In genomic region chr16:4330277-4330882, GRCh38 we compare ENCODE assay signal across 1 cellular context.
A peak's percentile ranks its signal among the peaks of the same experiment; 100 is the strongest.
TF ChIP-seq lines count a peak whose summit lies in the region.

No MANE protein-coding gene starts in this region.

TF ChIP-seq in K562, 482 proteins besides CTCF, POLR2A, EP300 and RAD21 (continued from another document and continues in another):
- TF ChIP-seq ZBTB33 (CRISPR knock-in tag; IDR thresholded peaks at IDR 0.05) (peak; percentile 60; the same call in 1 of the 2 replicates), SRF (CRISPR knock-in tag; IDR thresholded peaks at IDR 0.05) (no peak), ZNF699 (CRISPR knock-in tag; IDR thresholded peaks at IDR 0.05; ENCODE audit: insufficient replicate concordance) (no peak), ZC3H8 (IDR thresholded peaks at IDR 0.05) (no peak), IFI16 (CRISPR knock-in tag; IDR thresholded peaks at IDR 0.05) (no peak), SPI1 (IDR thresholded peaks at IDR 0.05; ENCODE audit: borderline replicate concordance, low read depth, low read length) (no peak), MCM7 (IDR thresholded peaks at IDR 0.05) (no peak), SNRNP70 (optimal IDR thresholded peaks at IDR 0.05; ENCODE audit: low read depth, low read length) (no peak), BHLHE40 (IDR thresholded peaks at IDR 0.05; ENCODE audit: low read length) (peak; percentile 33; the same call in 1 of the 2 replicates), ZNF766 (CRISPR knock-in tag; conservative IDR thresholded peaks at IDR 0.05) (no peak), OTX1 (CRISPR knock-in tag; IDR thresholded peaks at IDR 0.05) (no peak), ZKSCAN1 (IDR thresholded peaks at IDR 0.05; ENCODE audit: low read depth, low read length) (0 out of 2 replicates have a peak, but pooled peaks have one; percentile 43), NFE2 (IDR thresholded peaks at IDR 0.05; ENCODE audit: low read depth) (no peak), VEZF1 (CRISPR knock-in tag; IDR thresholded peaks at IDR 0.05) (no peak), PRPF4 (IDR thresholded peaks at IDR 0.05; ENCODE audit: insufficient read depth, low read depth, low read length, poor library complexity, severe bottlenecking) (no peak), SRSF7 (optimal IDR thresholded peaks at IDR 0.05; ENCODE audit: low read depth, low read length) (no peak), YY1 (IDR thresholded peaks at IDR 0.05; ENCODE audit: borderline replicate concordance in 1 of 3, control insufficient read depth in 1 of 3, extremely low read depth in 1 of 3, insufficient read depth in 3 of 3, insufficient read length in 1 of 3, insufficient replicate concordance in 2 of 3, low read depth in 1 of 3, low read length in 2 of 3) (peak in 1 of 3 experiments; percentile 36), BRCA1 (IDR thresholded peaks at IDR 0.05) (no peak), BRCA1 (CRISPR knock-in tag; IDR thresholded peaks at IDR 0.05) (no peak), NCOA6 (IDR thresholded peaks at IDR 0.05) (no peak), TARDBP (IDR thresholded peaks at IDR 0.05) (no peak), MECOM (CRISPR knock-in tag; IDR thresholded peaks at IDR 0.05) (no peak), KHSRP (IDR thresholded peaks at IDR 0.05) (no peak), CSDE1 (IDR thresholded peaks at IDR 0.05) (no peak), DLX4 (CRISPR knock-in tag; IDR thresholded peaks at IDR 0.05) (no peak), TOE1 (IDR thresholded peaks at IDR 0.05; ENCODE audit: borderline replicate concordance) (no peak), TOE1 (CRISPR knock-in tag; IDR thresholded peaks at IDR 0.05; ENCODE audit: borderline replicate concordance, low read depth) (no peak), PYGO2 (tag; IDR thresholded peaks at IDR 0.05) (no peak), TAF9B (IDR thresholded peaks at IDR 0.05; ENCODE audit: partially characterized antibody) (no peak), ARID2 (IDR thresholded peaks at IDR 0.05) (peak; percentile 69; the same call in 1 of the 2 replicates), TRIM24 (IDR thresholded peaks at IDR 0.05) (no peak), ZNF175 (CRISPR knock-in tag; IDR thresholded peaks at IDR 0.05; ENCODE audit: low read depth) (no peak), EP400 (IDR thresholded peaks at IDR 0.05) (no peak), MBD1 (CRISPR knock-in tag; IDR thresholded peaks at IDR 0.05) (no peak), HMG20B (CRISPR knock-in tag; IDR thresholded peaks at IDR 0.05) (no peak), ETS2 (tag; IDR thresholded peaks at IDR 0.05; ENCODE audit: borderline replicate concordance, poor library complexity, severe bottlenecking) (no peak), CBFB (CRISPR knock-in tag; IDR thresholded peaks at IDR 0.05) (no peak), ZNF695 (CRISPR knock-in tag; IDR thresholded peaks at IDR 0.05) (no peak), PTTG1 (tag; IDR thresholded peaks at IDR 0.05; ENCODE audit: low read depth) (no peak)
- TF ChIP-seq, protein P1, sequence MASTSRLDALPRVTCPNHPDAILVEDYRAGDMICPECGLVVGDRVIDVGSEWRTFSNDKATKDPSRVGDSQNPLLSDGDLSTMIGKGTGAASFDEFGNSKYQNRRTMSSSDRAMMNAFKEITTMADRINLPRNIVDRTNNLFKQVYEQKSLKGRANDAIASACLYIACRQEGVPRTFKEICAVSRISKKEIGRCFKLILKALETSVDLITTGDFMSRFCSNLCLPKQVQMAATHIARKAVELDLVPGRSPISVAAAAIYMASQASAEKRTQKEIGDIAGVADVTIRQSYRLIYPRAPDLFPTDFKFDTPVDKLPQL (IDR thresholded peaks at IDR 0.05; ENCODE audit: extremely low read depth, insufficient read length) = no peak
- TF ChIP-seq, protein P2, sequence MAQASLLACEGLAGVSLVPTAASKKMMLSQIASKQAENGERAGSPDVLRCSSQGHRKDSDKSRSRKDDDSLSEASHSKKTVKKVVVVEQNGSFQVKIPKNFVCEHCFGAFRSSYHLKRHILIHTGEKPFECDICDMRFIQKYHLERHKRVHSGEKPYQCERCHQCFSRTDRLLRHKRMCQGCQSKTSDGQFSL (CRISPR knock-in tag; IDR thresholded peaks at IDR 0.05) = no peak
- TF ChIP-seq, protein P2 (tag; IDR thresholded peaks at IDR 0.05) = no peak
- TF ChIP-seq, protein P3, sequence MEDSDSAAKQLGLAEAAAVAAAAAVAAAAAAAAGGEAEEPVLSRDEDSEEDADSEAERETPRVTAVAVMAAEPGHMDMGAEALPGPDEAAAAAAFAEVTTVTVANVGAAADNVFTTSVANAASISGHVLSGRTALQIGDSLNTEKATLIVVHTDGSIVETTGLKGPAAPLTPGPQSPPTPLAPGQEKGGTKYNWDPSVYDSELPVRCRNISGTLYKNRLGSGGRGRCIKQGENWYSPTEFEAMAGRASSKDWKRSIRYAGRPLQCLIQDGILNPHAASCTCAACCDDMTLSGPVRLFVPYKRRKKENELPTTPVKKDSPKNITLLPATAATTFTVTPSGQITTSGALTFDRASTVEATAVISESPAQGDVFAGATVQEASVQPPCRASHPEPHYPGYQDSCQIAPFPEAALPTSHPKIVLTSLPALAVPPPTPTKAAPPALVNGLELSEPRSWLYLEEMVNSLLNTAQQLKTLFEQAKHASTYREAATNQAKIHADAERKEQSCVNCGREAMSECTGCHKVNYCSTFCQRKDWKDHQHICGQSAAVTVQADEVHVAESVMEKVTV (CRISPR knock-in tag; IDR thresholded peaks at IDR 0.05) = peak; percentile 88
- TF ChIP-seq, protein P4, sequence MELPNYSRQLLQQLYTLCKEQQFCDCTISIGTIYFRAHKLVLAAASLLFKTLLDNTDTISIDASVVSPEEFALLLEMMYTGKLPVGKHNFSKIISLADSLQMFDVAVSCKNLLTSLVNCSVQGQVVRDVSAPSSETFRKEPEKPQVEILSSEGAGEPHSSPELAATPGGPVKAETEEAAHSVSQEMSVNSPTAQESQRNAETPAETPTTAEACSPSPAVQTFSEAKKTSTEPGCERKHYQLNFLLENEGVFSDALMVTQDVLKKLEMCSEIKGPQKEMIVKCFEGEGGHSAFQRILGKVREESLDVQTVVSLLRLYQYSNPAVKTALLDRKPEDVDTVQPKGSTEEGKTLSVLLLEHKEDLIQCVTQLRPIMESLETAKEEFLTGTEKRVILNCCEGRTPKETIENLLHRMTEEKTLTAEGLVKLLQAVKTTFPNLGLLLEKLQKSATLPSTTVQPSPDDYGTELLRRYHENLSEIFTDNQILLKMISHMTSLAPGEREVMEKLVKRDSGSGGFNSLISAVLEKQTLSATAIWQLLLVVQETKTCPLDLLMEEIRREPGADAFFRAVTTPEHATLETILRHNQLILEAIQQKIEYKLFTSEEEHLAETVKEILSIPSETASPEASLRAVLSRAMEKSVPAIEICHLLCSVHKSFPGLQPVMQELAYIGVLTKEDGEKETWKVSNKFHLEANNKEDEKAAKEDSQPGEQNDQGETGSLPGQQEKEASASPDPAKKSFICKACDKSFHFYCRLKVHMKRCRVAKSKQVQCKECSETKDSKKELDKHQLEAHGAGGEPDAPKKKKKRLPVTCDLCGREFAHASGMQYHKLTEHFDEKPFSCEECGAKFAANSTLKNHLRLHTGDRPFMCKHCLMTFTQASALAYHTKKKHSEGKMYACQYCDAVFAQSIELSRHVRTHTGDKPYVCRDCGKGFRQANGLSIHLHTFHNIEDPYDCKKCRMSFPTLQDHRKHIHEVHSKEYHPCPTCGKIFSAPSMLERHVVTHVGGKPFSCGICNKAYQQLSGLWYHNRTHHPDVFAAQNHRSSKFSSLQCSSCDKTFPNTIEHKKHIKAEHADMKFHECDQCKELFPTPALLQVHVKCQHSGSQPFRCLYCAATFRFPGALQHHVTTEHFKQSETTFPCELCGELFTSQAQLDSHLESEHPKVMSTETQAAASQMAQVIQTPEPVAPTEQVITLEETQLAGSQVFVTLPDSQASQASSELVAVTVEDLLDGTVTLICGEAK (IDR thresholded peaks at IDR 0.05) = no peak
- TF ChIP-seq, protein P4 (CRISPR knock-in tag; IDR thresholded peaks at IDR 0.05) = no peak
- TF ChIP-seq, protein P5, sequence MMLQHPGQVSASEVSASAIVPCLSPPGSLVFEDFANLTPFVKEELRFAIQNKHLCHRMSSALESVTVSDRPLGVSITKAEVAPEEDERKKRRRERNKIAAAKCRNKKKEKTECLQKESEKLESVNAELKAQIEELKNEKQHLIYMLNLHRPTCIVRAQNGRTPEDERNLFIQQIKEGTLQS (IDR thresholded peaks at IDR 0.05) = no peak
- TF ChIP-seq, protein P5 (CRISPR knock-in tag; conservative IDR thresholded peaks at IDR 0.05) = no peak
